Comparison of ENCODE assay signal across 4 cellular contexts in the genomic region with DNA sequence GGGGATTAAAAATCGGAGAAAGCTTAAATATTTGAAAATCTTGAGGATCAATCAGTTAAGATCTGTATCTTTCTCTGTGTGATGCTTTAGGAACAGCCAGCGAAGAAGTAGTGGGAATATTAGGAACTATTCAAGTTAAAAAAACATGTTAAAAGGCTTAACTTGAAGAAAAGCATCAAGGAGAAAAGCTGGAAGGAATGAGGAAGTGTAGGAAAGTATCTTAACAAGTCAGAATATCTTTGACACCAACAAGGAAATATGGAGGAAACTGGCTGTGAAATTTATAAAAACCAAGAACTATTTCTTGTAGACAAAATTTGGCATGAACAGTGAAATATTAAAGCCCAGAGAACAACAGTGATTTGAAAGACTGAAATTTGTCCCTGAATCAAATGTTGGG.
"Had no signal": no experiment of that assay in that cellular context is flagged by ENCODE, and none has a peak within 500 bp of the region (broad histone marks: within the 10 kb centered on the region; RNA-seq: fewer than 3 reads in every experiment).

No MANE protein-coding gene starts in this region.

- H3K4me2 ChIP-seq: GM23338 had no signal

- H3K4me3 ChIP-seq: GM23338 had no signal

- H3K4me3 Mint-ChIP-seq: GM23338, H9 had no signal

- H2AFZ ChIP-seq: GM23338 had no signal

- H3K27ac Mint-ChIP-seq: GM23338, H9 had no signal

- H3K4me1 Mint-ChIP-seq: GM23338 had no signal

- DNase-seq: H9, HCEC 1CT, IMR-90 had no signal

- ATAC-seq: GM23338 had no signal
